In genomic region chr19:14006085-14006765, GRCh38 we compare ENCODE assay signal across 1 cellular context.
TF ChIP-seq lines count a peak whose summit lies in the region.

TSS of gene RFX1 (minus strand) at chr19:14006320. CDS start at chr19:13993843, 12,477 bp downstream.

TF ChIP-seq in K562, 482 proteins besides CTCF, POLR2A, EP300 and RAD21 (continued from another document and continues in another):
- no peak for TF ChIP-seq BCLAF1 (IDR thresholded peaks at IDR 0.05; ENCODE audit: borderline replicate concordance in 1 of 2, control insufficient read depth in 1 of 2, low read depth in 2 of 2, low read length in 1 of 2)
- peak; percentile 82; the same call in 1 of the 2 replicates for TF ChIP-seq FOXM1 (IDR thresholded peaks at IDR 0.05; ENCODE audit: low read depth)
- TF ChIP-seq FOXM1 (CRISPR knock-in tag; IDR thresholded peaks at IDR 0.05; ENCODE audit: low read depth): no peak
- peak; percentile 99 to 100 for TF ChIP-seq NRF1 (conservative IDR thresholded peaks at IDR 0.05 in 1 of 2, IDR thresholded peaks at IDR 0.05 in 1 of 2)
- peak; percentile 96 for TF ChIP-seq E2F3 (CRISPR knock-in tag; IDR thresholded peaks at IDR 0.05)
- no peak for TF ChIP-seq CHD7 (IDR thresholded peaks at IDR 0.05; ENCODE audit: low read depth, low read length)
- TF ChIP-seq POLR2G (IDR thresholded peaks at IDR 0.05; ENCODE audit: low read depth, low read length): peak; percentile 72
- TF ChIP-seq ZNF609 (CRISPR knock-in tag; IDR thresholded peaks at IDR 0.05; ENCODE audit: borderline replicate concordance): no peak
- peak; percentile 96 for TF ChIP-seq CREM (IDR thresholded peaks at IDR 0.05; ENCODE audit: low read depth)
- no peak for TF ChIP-seq DNMT1 (IDR thresholded peaks at IDR 0.05)
- TF ChIP-seq NFRKB (IDR thresholded peaks at IDR 0.05; ENCODE audit: low read depth): peak; percentile 70; the same call in 1 of the 2 replicates
- peak; percentile 98 for TF ChIP-seq BMI1 (IDR thresholded peaks at IDR 0.05; ENCODE audit: low read length)
- no peak for TF ChIP-seq BRCA1 (IDR thresholded peaks at IDR 0.05)
- TF ChIP-seq BRCA1 (CRISPR knock-in tag; IDR thresholded peaks at IDR 0.05): no peak
- peak; percentile 25; the same call in 1 of the 2 replicates for TF ChIP-seq ARID4B (CRISPR knock-in tag; IDR thresholded peaks at IDR 0.05)
- peak; percentile 96 for TF ChIP-seq ZBTB2 (IDR thresholded peaks at IDR 0.05)
- TF ChIP-seq PRMT5 (CRISPR knock-in tag; IDR thresholded peaks at IDR 0.05): no peak
- TF ChIP-seq SP2 (IDR thresholded peaks at IDR 0.05; ENCODE audit: extremely low read depth, low read depth, low read length, poor library complexity, severe bottlenecking): peak; percentile 94
- TF ChIP-seq ZC3H11A (IDR thresholded peaks at IDR 0.05; ENCODE audit: low read depth, low read length): no peak
- TF ChIP-seq HCFC1 (IDR thresholded peaks at IDR 0.05; ENCODE audit: low read depth, low read length): peak; percentile 94
- TF ChIP-seq SRSF3 (IDR thresholded peaks at IDR 0.05; ENCODE audit: insufficient read depth, low read length): no peak
- peak; percentile 18; the same call in 1 of the 2 replicates for TF ChIP-seq MED1 (CRISPR knock-in tag; IDR thresholded peaks at IDR 0.05; ENCODE audit: borderline replicate concordance)
- peak; percentile 97 for TF ChIP-seq E2F8 (IDR thresholded peaks at IDR 0.05; ENCODE audit: low read depth, partially characterized antibody)
